8 cellular contexts compared by ENCODE assay signal in genomic region chr17:42459983-42460300, GRCh38. TPM values are rescaled to one million over a fixed set of nuclear protein-coding genes. Genes with fewer than 3 reads are reported as not detected.
DNase-seq lines count a peak whose midpoint lies in the region; ATAC-seq and TF ChIP-seq lines count a peak whose summit lies in the region.

No MANE protein-coding gene starts in this region.

- no peak for TF ChIP-seq POLR2A in vagina (IDR thresholded peaks at IDR 0.05)

- peaks cover 0 to 17% of the 10 kb centered on the region in 2 donors for H3K36me3 ChIP-seq in vagina

- no peaks in the 10 kb centered on the region for H3K27me3 ChIP-seq in vagina

- H3K27me3 Mint-ChIP-seq in mesothelial cell of epicardium (ENCODE audit: low read depth): no peaks in the 10 kb centered on the region

- H3K4me1 ChIP-seq in vagina: peaks cover 41% of the 10 kb centered on the region

- POLR2A ChIA-PET in RWPE1 (lab: Yijun Ruan, JAX; ENCODE audit: low non-redundant PET): no interaction called here

- intact Hi-C loops in vagina (cut with DNase I): loop anchor here (2.0 to 5.0 kb wide), 2 partner anchors 37 to 57 kb away; partner anchors contain the start of gene CAVIN1

- TF ChIP-seq CTCF in AG09309 (IDR thresholded peaks at IDR 0.05; ENCODE audit: control insufficient read depth, insufficient read depth, low read depth, low read length, missing control alignments) (no peak), RWPE1 (conservative IDR thresholded peaks at IDR 0.05; ENCODE audit: low read depth) (no peak), mesothelial cell of epicardium (IDR thresholded peaks at IDR 0.05; ENCODE audit: unreplicated experiment) (no peak), vagina (IDR thresholded peaks at IDR 0.05) (no peak)

- H3K9me3 Mint-ChIP-seq in mesothelial cell of epicardium: no peaks in the 10 kb centered on the region

- H3K4me1 Mint-ChIP-seq in mesothelial cell of epicardium: peaks cover 37% of the 10 kb centered on the region

- no peak for ATAC-seq in GM18519 (IDR thresholded peaks at IDR 0.05; ENCODE audit: low FRiP score, unreplicated experiment)

- H3K4me3 ChIP-seq in AG09309 (ENCODE audit: control insufficient read depth, low read depth, low read length) (peak overlapping the region; percentile 60), vagina (peak overlapping the region; percentile 58 to 77)

- CTCF ChIA-PET in RWPE1 (lab: Yijun Ruan, JAX): interaction anchor here (0.6 to 1.1 kb wide), 7 partner anchors 9 to 185 kb away, joined by 3 to 8 read pairs (median 3); no protein-coding TSS in a partner anchor

- peak overlapping the region; percentile 89 for H3K4me3 Mint-ChIP-seq in mesothelial cell of epicardium

- DNase-seq in AG09309 (ENCODE audit: low read depth) (no peak), H4 (ENCODE audit: low spot score) (peak; percentile 37), RWPE1 (ENCODE audit: low spot score) (peak; percentile 41), dermis blood vessel endothelial cell (peak; percentile 67), mesothelial cell of epicardium (ENCODE audit: low spot score in 2 of 2, unreplicated experiment in 2 of 2) (no peak), vagina (ENCODE audit: extremely low spot score in 2 of 2) (no peak)
- DNase-seq in stimulated activated CD4-positive, alpha-beta T cell treated with anti-CD3 and anti-CD28 coated beads, Interleukin-1b, Interleukin-23, amount 100 ng/mL, for 48 hours: no peak

- H3K27ac ChIP-seq in RWPE1 (no peak overlapping the region), vagina (peak overlapping the region; percentile 97)

- H3K9me3 ChIP-seq in vagina: no peaks in the 10 kb centered on the region

- peaks cover 3% of the 10 kb centered on the region for H3K36me3 Mint-ChIP-seq in mesothelial cell of epicardium

- H3K27ac Mint-ChIP-seq in mesothelial cell of epicardium: peak overlapping the region; percentile 97

RNA-seq across cellular contexts. Expression of gene ATP6V0A1, which starts 1.3 kb away (rescaled TPM):
- 20.7 and 21.5 TPM in 2 replicates for total RNA-seq in H4 (2014; rRNA removed; shearing (Covaris generic))
- 27.9 and 42.9 TPM in 2 replicates for total RNA-seq in dermis blood vessel endothelial cell
- total RNA-seq in mesothelial cell of epicardium: 60.4 to 65.6 TPM (median 65.6 TPM) in 3 replicates
- total RNA-seq in vagina: 72.4 TPM

RNA-seq across cellular contexts. Expression of gene CAVIN1, which starts 36.9 kb away (rescaled TPM):
- total RNA-seq in H4 (2014; rRNA removed; shearing (Covaris generic)): 53.8 and 69.6 TPM in 2 replicates
- total RNA-seq in dermis blood vessel endothelial cell: 768 and 840 TPM in 2 replicates
- 53.3 to 54.3 TPM (median 53.9 TPM) in 3 replicates for total RNA-seq in mesothelial cell of epicardium
- total RNA-seq in vagina: 268 TPM

Comparison
In these comparisons a context has a peak if more than half of its experiments do, and no peak if none do; other contexts are left out.
1. DNase-seq: peak in H4 (single experiment), RWPE1 (single experiment) and dermis blood vessel endothelial cell (single experiment); none in AG09309 (single experiment), mesothelial cell of epicardium (0 of 2), vagina (0 of 2) and stimulated activated CD4-positive, alpha-beta T cell treated with anti-CD3 and anti-CD28 coated beads, Interleukin-1b, Interleukin-23, amount 100 ng/mL, for 48 hours (single experiment).